ENCODE assay signal across 18 cellular contexts in the genomic region with DNA sequence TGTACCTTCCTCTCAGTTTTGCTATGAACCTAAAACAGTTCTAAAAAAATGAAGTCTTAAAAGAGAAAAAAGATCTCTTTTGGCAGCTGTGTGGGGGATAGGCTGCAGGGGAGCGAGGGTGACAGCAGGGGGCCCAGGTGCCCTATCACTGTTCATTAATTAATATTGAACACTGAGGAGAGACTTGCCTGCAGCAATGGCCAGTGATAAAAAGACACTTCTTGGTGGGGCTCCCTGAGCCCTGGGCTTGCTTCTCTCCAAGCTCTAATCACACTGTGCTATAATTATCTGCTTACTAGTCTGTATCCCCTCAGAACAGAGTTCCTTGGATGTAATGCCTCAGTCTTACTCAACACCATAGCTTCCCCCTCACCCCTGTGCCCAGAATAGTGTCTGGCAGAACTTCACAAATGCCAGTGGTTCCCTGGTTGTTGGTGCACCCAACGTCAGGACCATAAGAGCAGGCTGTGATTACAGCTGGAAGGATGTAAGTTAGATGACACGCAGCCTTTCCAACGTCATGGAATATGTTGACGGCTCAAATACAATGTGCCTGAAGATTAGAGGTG. TPM values are rescaled to one million over a fixed set of nuclear protein-coding genes. Genes with fewer than 3 reads are reported as not detected.
DNase-seq lines count a peak whose midpoint lies in the region; ATAC-seq and TF ChIP-seq lines count a peak whose summit lies in the region.
"Had no signal": no experiment of that assay in that cellular context is flagged by ENCODE, and none has a peak within 500 bp of the region (broad histone marks: within the 10 kb centered on the region; RNA-seq: fewer than 3 reads in every experiment).

No MANE protein-coding gene starts in this region.

- no peaks in the 10 kb centered on the region for H3K9me2 ChIP-seq in PC-3 (replicated peaks; ENCODE audit: low read length)

- H3K4me1 ChIP-seq in heart right ventricle (peaks cover 0 to 6% (median 0%) of the 10 kb centered on the region in 9 donors), right atrium auricular region (no peaks in the 10 kb centered on the region), gastrocnemius medialis (peaks cover 7 to 12% of the 10 kb centered on the region in 2 donors), PC-3 (ENCODE audit: insufficient read depth, low read length) (no peaks in the 10 kb centered on the region)
- no peaks in the 10 kb centered on the region for H3K4me1 ChIP-seq in naive thymus-derived CD4-positive, alpha-beta T cell (ENCODE audit: control insufficient read depth in 2 of 2, insufficient read depth in 2 of 2, low read length in 2 of 2)
- H3K4me1 ChIP-seq: Caco-2 had no signal

- no peaks in the 10 kb centered on the region for H3K9me3 Mint-ChIP-seq in endothelial cell (ENCODE audit: unreplicated experiment)
- peaks cover 0 to 3% (median 0%) of the 10 kb centered on the region in 11 donors for H3K9me3 Mint-ChIP-seq in naive thymus-derived CD4-positive, alpha-beta T cell
- H3K9me3 Mint-ChIP-seq: CD4-positive, alpha-beta T cell; GM23338 had no signal

- no peak overlapping the region for H2AFZ ChIP-seq in PC-3 (ENCODE audit: low read length)
- H2AFZ ChIP-seq: GM23338 had no signal

- TF ChIP-seq POLR2A in gastrocnemius medialis (IDR thresholded peaks at IDR 0.05), result peak; percentile 24 to 62

- no peak overlapping the region for H3K27ac Mint-ChIP-seq in endothelial cell (ENCODE audit: unreplicated experiment)
- H3K27ac Mint-ChIP-seq in naive thymus-derived CD4-positive, alpha-beta T cell, result no peak overlapping the region
- H3K27ac Mint-ChIP-seq: CD4-positive, alpha-beta T cell; GM23338 had no signal

- CTCF ChIA-PET in PC-3 (lab: Charles Lee), result no interaction called here
- CTCF ChIA-PET in naive thymus-derived CD4-positive, alpha-beta T cell (lab: Charles Lee), result no interaction called here

- H3K36me3 ChIP-seq in heart right ventricle, result no peaks in the 10 kb centered on the region
- no peaks in the 10 kb centered on the region for H3K36me3 ChIP-seq in right atrium auricular region
- no peaks in the 10 kb centered on the region for H3K36me3 ChIP-seq in gastrocnemius medialis
- no peaks in the 10 kb centered on the region for H3K36me3 ChIP-seq in PC-3 (ENCODE audit: low read depth, low read length)
- no peaks in the 10 kb centered on the region for H3K36me3 ChIP-seq in naive thymus-derived CD4-positive, alpha-beta T cell (ENCODE audit: control insufficient read depth in 2 of 3, insufficient read depth in 3 of 3, low read length in 3 of 3)

- TF ChIP-seq CTCF in heart right ventricle (IDR thresholded peaks at IDR 0.05) (no peak), right atrium auricular region (IDR thresholded peaks at IDR 0.05) (no peak), endothelial cell (IDR thresholded peaks at IDR 0.05; ENCODE audit: unreplicated experiment) (peak; percentile 19), gastrocnemius medialis (IDR thresholded peaks at IDR 0.05 in 4 of 5, conservative IDR thresholded peaks at IDR 0.05 in 1 of 5) (no peak), PC-3 (conservative IDR thresholded peaks at IDR 0.05; ENCODE audit: low read depth, low read length) (no peak)

- peak overlapping the region in 3 of 10 donors; percentile 55 to 71 (median 64) for H3K27ac ChIP-seq in heart right ventricle
- no peak overlapping the region for H3K27ac ChIP-seq in right atrium auricular region
- H3K27ac ChIP-seq in gastrocnemius medialis, result peak overlapping the region in 3 of 4 donors; percentile 18 to 70 (median 69)
- H3K27ac ChIP-seq in PC-3 (ENCODE audit: low read length), result no peak overlapping the region
- no peak overlapping the region for H3K27ac ChIP-seq in naive thymus-derived CD4-positive, alpha-beta T cell (ENCODE audit: low read depth, low read length)
- H3K27ac ChIP-seq: C4-2B had no signal

- POLR2A ChIA-PET in PC-3 (lab: Charles Lee; ENCODE audit: unreplicated experiment), result no interaction called here
- POLR2A ChIA-PET in naive thymus-derived CD4-positive, alpha-beta T cell (lab: Charles Lee), result no interaction called here

- no peak overlapping the region for H3K4me2 ChIP-seq in PC-3 (ENCODE audit: low read length)
- H3K4me2 ChIP-seq: GM23338 had no signal

- H3K79me2 ChIP-seq in PC-3 (ENCODE audit: low read length), result no peaks in the 10 kb centered on the region

- no peaks in the 10 kb centered on the region for H3K36me3 Mint-ChIP-seq in endothelial cell (ENCODE audit: low read depth, unreplicated experiment)
- H3K36me3 Mint-ChIP-seq in naive thymus-derived CD4-positive, alpha-beta T cell, result no peaks in the 10 kb centered on the region

- peak; percentile 17 to 97 (median 94) for ATAC-seq in heart right ventricle
- peak; percentile 93 to 96 for ATAC-seq in gastrocnemius medialis
- no peak for ATAC-seq in PC-3
- ATAC-seq in naive thymus-derived CD4-positive, alpha-beta T cell, result no peak
- ATAC-seq: GM23338 had no signal

- no peak overlapping the region for H3K4me3 Mint-ChIP-seq in endothelial cell (ENCODE audit: unreplicated experiment)
- H3K4me3 Mint-ChIP-seq in naive thymus-derived CD4-positive, alpha-beta T cell, result no peak overlapping the region
- H3K4me3 Mint-ChIP-seq: CD4-positive, alpha-beta T cell; GM23338 had no signal

- no peak overlapping the region for H3K9ac ChIP-seq in PC-3 (ENCODE audit: low read length)

- H3K9me3 ChIP-seq in heart right ventricle (no peaks in the 10 kb centered on the region), right atrium auricular region (no peaks in the 10 kb centered on the region), gastrocnemius medialis (no peaks in the 10 kb centered on the region), PC-3 (ENCODE audit: low read length) (no peaks in the 10 kb centered on the region)
- no peaks in the 10 kb centered on the region for H3K9me3 ChIP-seq in naive thymus-derived CD4-positive, alpha-beta T cell (ENCODE audit: control insufficient read depth in 2 of 3, low read length in 3 of 3)
- H3K9me3 ChIP-seq: Caco-2 had no signal

- no TSS peak for BruUV-seq in PC-3 (replicated peaks; lab: Mats Ljungman, UMichigan)

- no peaks in the 10 kb centered on the region for H3K27me3 ChIP-seq in heart right ventricle
- no peaks in the 10 kb centered on the region for H3K27me3 ChIP-seq in right atrium auricular region
- H3K27me3 ChIP-seq in gastrocnemius medialis, result no peaks in the 10 kb centered on the region
- no peaks in the 10 kb centered on the region for H3K27me3 ChIP-seq in PC-3 (ENCODE audit: low read length)
- H3K27me3 ChIP-seq in naive thymus-derived CD4-positive, alpha-beta T cell (ENCODE audit: control insufficient read depth in 2 of 2, insufficient read depth in 2 of 2, low read length in 2 of 2), result no peaks in the 10 kb centered on the region

- peaks cover 2% of the 10 kb centered on the region for H3K27me3 Mint-ChIP-seq in endothelial cell (ENCODE audit: unreplicated experiment)
- peaks cover 0 to 9% (median 6%) of the 10 kb centered on the region in 5 donors for H3K27me3 Mint-ChIP-seq in naive thymus-derived CD4-positive, alpha-beta T cell

- 55 to 61% methylated on average over 5 of the region's 5 CpGs for WGBS in heart right ventricle, 2 donors

- no peaks in the 10 kb centered on the region for H3K4me1 Mint-ChIP-seq in endothelial cell (ENCODE audit: unreplicated experiment)
- no peaks in the 10 kb centered on the region for H3K4me1 Mint-ChIP-seq in naive thymus-derived CD4-positive, alpha-beta T cell

- DNase-seq in heart right ventricle (peak; percentile 19 to 27), right atrium auricular region (ENCODE audit: low spot score) (no peak), endothelial cell (ENCODE audit: low spot score) (no peak), islet precursor cell (peak; percentile 19), gastrocnemius medialis (peak; percentile 25 to 65), putamen (ENCODE audit: low spot score) (no peak), PC-3 (no peak)
- DNase-seq in naive thymus-derived CD4-positive, alpha-beta T cell, result no peak
- DNase-seq: ACHN; Caco-2; CD4-positive, alpha-beta T cell; DMS79; GDM1; HCEC 1CT had no signal

- in situ Hi-C loops in gastrocnemius medialis (cut with MboI; ENCODE audit: low sequenced_read_pairs in 4 of 4), result no loop called here

- H3F3A ChIP-seq in PC-3 (ENCODE audit: low read length, unreplicated experiment), result no peaks in the 10 kb centered on the region

- H4K20me1 ChIP-seq in PC-3 (ENCODE audit: low read length), result no peaks in the 10 kb centered on the region

- no peak overlapping the region for H3K4me3 ChIP-seq in heart right ventricle
- H3K4me3 ChIP-seq in right atrium auricular region, result no peak overlapping the region
- H3K4me3 ChIP-seq in gastrocnemius medialis, result no peak overlapping the region
- no peak overlapping the region for H3K4me3 ChIP-seq in PC-3 (ENCODE audit: low read length)
- H3K4me3 ChIP-seq in naive thymus-derived CD4-positive, alpha-beta T cell (ENCODE audit: low read length), result no peak overlapping the region
- H3K4me3 ChIP-seq: GM23338 had no signal

- intact Hi-C loops in heart right ventricle (cut with DNase I), result loop anchor here in 2 of 10 donors (1.0 to 5.0 kb wide), 3 partner anchors 50 to 117 kb away; a partner anchor contains a TSS
- intact Hi-C loops in gastrocnemius medialis (cut with DNase I; ENCODE audit: low total_unique reads), result loop anchor here (1.0 to 5.0 kb wide), 2 partner anchors 25 to 115 kb away; no protein-coding TSS in a partner anchor
- intact Hi-C loops in PC-3 (cut with micrococcal nuclease), result no loop called here
- intact Hi-C loops in naive thymus-derived CD4-positive, alpha-beta T cell (cut with micrococcal nuclease), result no loop called here

RNA-seq across cellular contexts. Expression of a gene that starts 52.0 kb away (rescaled TPM):
- total RNA-seq in heart right ventricle (10 to 100 TPM in 6 of 10 donors, 1 to 10 TPM in 3, under 1 TPM in 1; 0.18 to 28.1 (median 14.3) TPM), right atrium auricular region (under 1 TPM in 1 of 2 donors, not detected in 1; 0.35 TPM), endothelial cell (ENCODE audit: unreplicated experiment) (0.82 TPM), gastrocnemius medialis (1 to 10 TPM in 2 of 4 donors, under 1 TPM in 2; 0.39 to 3.8 (median 1.4) TPM), PC-3 (2014; rRNA removed) (not detected in 2 replicates)
- polyA plus RNA-seq in heart right ventricle, result 10 to 100 TPM in 1 of 2 donors, 1 to 10 TPM in 1; 3.0 to 10.8 TPM
- total RNA-seq in naive thymus-derived CD4-positive, alpha-beta T cell, result not detected
- not detected for polyA plus RNA-seq in naive thymus-derived CD4-positive, alpha-beta T cell
- total RNA-seq: Caco-2; CD4-positive, alpha-beta T cell; GM23338; HT-29 had no signal
- polyA plus RNA-seq: BJ had no signal

Comparison
In these comparisons a context has a peak if more than half of its experiments do, and no peak if none do; other contexts are left out.
1. DNase-seq: peak in heart right ventricle (2 of 2), islet precursor cell (single experiment) and gastrocnemius medialis (2 of 2); none in right atrium auricular region (single experiment), endothelial cell (single experiment), putamen (single experiment), PC-3 (single experiment) and naive thymus-derived CD4-positive, alpha-beta T cell (0 of 9).
2. ATAC-seq: peak in heart right ventricle (8 of 8) and gastrocnemius medialis (2 of 2); none in PC-3 (single experiment) and naive thymus-derived CD4-positive, alpha-beta T cell (single experiment).
3. H3K27ac ChIP-seq: peak in gastrocnemius medialis (3 of 4); none in right atrium auricular region (0 of 2), PC-3 (single experiment) and naive thymus-derived CD4-positive, alpha-beta T cell (single experiment).